Comparison of ENCODE assay signal across 23 cellular contexts in the genomic region with DNA sequence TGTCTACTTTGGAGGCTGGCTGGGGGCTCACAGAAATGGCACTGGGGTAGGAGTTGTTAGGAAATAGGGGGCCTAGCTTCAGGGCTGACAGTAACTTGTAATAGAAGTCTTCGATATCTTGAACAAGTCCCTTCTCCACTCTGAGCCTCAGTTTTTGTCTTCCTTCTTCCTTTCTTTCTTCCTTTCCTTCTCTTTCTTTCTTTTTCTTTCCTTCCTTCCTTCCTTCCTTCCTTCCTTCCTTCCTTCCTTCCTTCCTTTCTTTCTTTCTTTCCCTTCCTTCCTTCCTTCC. TPM values are rescaled to one million over a fixed set of nuclear protein-coding genes. Genes with fewer than 3 reads are reported as not detected.
A peak's percentile ranks its signal among the peaks of the same experiment; 100 is the strongest.
DNase-seq lines count a peak whose midpoint lies in the region; ATAC-seq and TF ChIP-seq lines count a peak whose summit lies in the region.
"Had no signal": no experiment of that assay in that cellular context is flagged by ENCODE, and none has a peak within 500 bp of the region (broad histone marks: within the 10 kb centered on the region; RNA-seq: fewer than 3 reads in every experiment).

No MANE protein-coding gene starts in this region.

- H3K9me3 ChIP-seq in CD8-positive, alpha-beta T cell (ENCODE audit: low read length), result no peaks in the 10 kb centered on the region
- H3K9me3 ChIP-seq in SK-N-MC (ENCODE audit: low read depth, low read length) (no peaks in the 10 kb centered on the region), thoracic aorta (no peaks in the 10 kb centered on the region)

- POLR2A ChIA-PET in CD8-positive, alpha-beta T cell (lab: Charles Lee), result interaction anchor here (1.6 to 2.9 kb wide), 3 partner anchors 9 to 31 kb away, joined by 5 to 21 read pairs (median 19); no protein-coding TSS in a partner anchor

- H3K27ac ChIP-seq in CD8-positive, alpha-beta T cell (ENCODE audit: low read depth, low read length), result no peak overlapping the region
- H3K27ac ChIP-seq in SK-N-MC (peak overlapping the region; percentile 95), thoracic aorta (peak overlapping the region; percentile 80 to 83)

- no peak for TF ChIP-seq CTCF in CD8-positive, alpha-beta T cell (IDR thresholded peaks at IDR 0.05)
- TF ChIP-seq CTCF in thoracic aorta (IDR thresholded peaks at IDR 0.05), result no peak
- no peak for TF ChIP-seq CTCF in GM13976 (IDR thresholded peaks at IDR 0.05; ENCODE audit: borderline replicate concordance, control extremely low read depth, extremely low read depth, insufficient read depth, missing control alignments)

- ATAC-seq in CD8-positive, alpha-beta T cell, result no peak
- no peak for ATAC-seq in memory B cell (ENCODE audit: low read depth)
- no peak for ATAC-seq in thoracic aorta (ENCODE audit: insufficient number of reproducible peaks, low FRiP score, low read depth)
- ATAC-seq in HG03045 (IDR thresholded peaks at IDR 0.05; ENCODE audit: unreplicated experiment), result no peak
- ATAC-seq: Panc1; stimulated activated naive B cell treated with anti-CD40 and anti-IgM and Interleukin-4, amounts not matched to agents 10 μg/mL and 1 μg/mL and 100 μg/mL, for 72 hours had no signal

- H3K4me1 ChIP-seq in CD8-positive, alpha-beta T cell (ENCODE audit: insufficient read depth, low read length), result peaks cover 51% of the 10 kb centered on the region
- peaks cover 24 to 51% of the 10 kb centered on the region in 2 donors for H3K4me1 ChIP-seq in thoracic aorta (ENCODE audit: control insufficient read depth in 1 of 2, low read depth in 2 of 2)

- in situ Hi-C loops in GM13976 (cut with MboI; ENCODE audit: low sequenced_read_pairs, unreplicated experiment), result no loop called here

- no peaks in the 10 kb centered on the region for H3K27me3 ChIP-seq in CD8-positive, alpha-beta T cell (ENCODE audit: insufficient read depth, low read length)
- no peaks in the 10 kb centered on the region for H3K27me3 ChIP-seq in thoracic aorta (replicated peaks; ENCODE audit: insufficient read depth)

- H3K36me3 Mint-ChIP-seq in CD8-positive, alpha-beta T cell, result peaks cover 7% of the 10 kb centered on the region
- H3K36me3 Mint-ChIP-seq in memory B cell, result peaks cover 5% of the 10 kb centered on the region
- H3K36me3 Mint-ChIP-seq in activated T-helper 1 cell treated with anti-CD3 and anti-CD28 coated beads, Interleukin-12 subunit alpha, Interleukin-12 subunit beta, Interleukin-2, Interleukin-4 antibody, amounts not matched to agents 30 ng/mL and 10 ng/mL and 1 ng/mL, durations not matched to agents 14 hours and 24 hours and 36 hours (ENCODE audit: low read depth), result peaks cover 23% of the 10 kb centered on the region

- DNase-seq in CD8-positive, alpha-beta T cell, result no peak
- DNase-seq in SK-N-MC (ENCODE audit: low read depth, low spot score) (peak; percentile 76), memory B cell (ENCODE audit: low spot score in 2 of 2) (no peak), thoracic aorta (ENCODE audit: low spot score) (no peak), GM13976 (ENCODE audit: low spot score) (no peak), GM19240 (ENCODE audit: insufficient read length, low spot score) (no peak)
- DNase-seq in activated T-helper 1 cell treated with anti-CD3 and anti-CD28 coated beads, Interleukin-12 subunit alpha, Interleukin-12 subunit beta, Interleukin-2, Interleukin-4 antibody, amounts not matched to agents 30 ng/mL and 10 ng/mL and 1 ng/mL, durations not matched to agents 14 hours and 24 hours and 36 hours (ENCODE audit: low spot score), result no peak
- DNase-seq: activated CD4-positive, alpha-beta T cell treated with anti-CD3 and anti-CD28 coated beads for 4 hours; activated naive CD4-positive, alpha-beta T cell treated with anti-CD3 and anti-CD28 coated beads, Interleukin-2, amount 10 ng/mL, durations not matched to agents 7 days and 5 days; aorta; CD4-positive, alpha-beta T cell; central memory CD4-positive, alpha-beta T cell; DMS153; GOT3; KBM-7; MM.1S; NCI-H1417 treated with DMSO at 0.1 percent for 48 hours; NCI-H446 treated with DMSO at 0.1 percent for 48 hours; SHP77 treated with DMSO at 0.1 percent for 48 hours; stimulated activated CD4-positive, alpha-beta T cell treated with anti-CD3 and anti-CD28 coated beads, Interleukin-4, amount 100 ng/mL, for 1 hour; stimulated activated naive B cell treated with anti-CD40 and anti-IgM and Interleukin-4, amounts not matched to agents 10 μg/mL and 1 μg/mL and 100 μg/mL, for 72 hours had no signal

- H3K4me3 ChIP-seq in CD8-positive, alpha-beta T cell (ENCODE audit: low read depth, low read length), result no peak overlapping the region
- no peak overlapping the region for H3K4me3 ChIP-seq in SK-N-MC
- no peak overlapping the region for H3K4me3 ChIP-seq in thoracic aorta

- no peaks in the 10 kb centered on the region for H3K27me3 Mint-ChIP-seq in CD8-positive, alpha-beta T cell (ENCODE audit: low read depth)
- H3K27me3 Mint-ChIP-seq in memory B cell, result no peaks in the 10 kb centered on the region
- no peaks in the 10 kb centered on the region for H3K27me3 Mint-ChIP-seq in activated T-helper 1 cell treated with anti-CD3 and anti-CD28 coated beads, Interleukin-12 subunit alpha, Interleukin-12 subunit beta, Interleukin-2, Interleukin-4 antibody, amounts not matched to agents 30 ng/mL and 10 ng/mL and 1 ng/mL, durations not matched to agents 14 hours and 24 hours and 36 hours (ENCODE audit: insufficient read depth)
- H3K27me3 Mint-ChIP-seq: CD4-positive, alpha-beta T cell; stimulated activated naive B cell treated with anti-CD40 and anti-IgM and Interleukin-4, amounts not matched to agents 10 μg/mL and 1 μg/mL and 100 μg/mL, for 72 hours had no signal

- H3K9me3 Mint-ChIP-seq in CD8-positive, alpha-beta T cell, result no peaks in the 10 kb centered on the region
- H3K9me3 Mint-ChIP-seq in memory B cell, result peaks cover 3% of the 10 kb centered on the region
- H3K9me3 Mint-ChIP-seq in activated T-helper 1 cell treated with anti-CD3 and anti-CD28 coated beads, Interleukin-12 subunit alpha, Interleukin-12 subunit beta, Interleukin-2, Interleukin-4 antibody, amounts not matched to agents 30 ng/mL and 10 ng/mL and 1 ng/mL, durations not matched to agents 14 hours and 24 hours and 36 hours, result no peaks in the 10 kb centered on the region
- H3K9me3 Mint-ChIP-seq: activated naive CD4-positive, alpha-beta T cell treated with anti-CD3 and anti-CD28 coated beads, Interleukin-2, amount 10 ng/mL, durations not matched to agents 7 days and 5 days; CD4-positive, alpha-beta T cell had no signal

- CTCF ChIA-PET in CD8-positive, alpha-beta T cell (lab: Charles Lee), result interaction anchor here (1.5 to 3.4 kb wide), 6 partner anchors 9 to 50 kb away, joined by 3 to 26 read pairs (median 12); no protein-coding TSS in a partner anchor

- peak overlapping the region; percentile 49 for H3K9ac ChIP-seq in SK-N-MC (ENCODE audit: insufficient read length)

- no peaks in the 10 kb centered on the region for H3K36me3 ChIP-seq in CD8-positive, alpha-beta T cell (ENCODE audit: insufficient read depth, low read length)
- H3K36me3 ChIP-seq in SK-N-MC (ENCODE audit: insufficient read depth, low read length), result no peaks in the 10 kb centered on the region
- no peaks in the 10 kb centered on the region for H3K36me3 ChIP-seq in thoracic aorta

- H3K4me1 Mint-ChIP-seq in CD8-positive, alpha-beta T cell (ENCODE audit: low read depth), result peaks cover 76% of the 10 kb centered on the region
- H3K4me1 Mint-ChIP-seq in memory B cell, result peaks cover 63% of the 10 kb centered on the region
- peaks cover 72% of the 10 kb centered on the region for H3K4me1 Mint-ChIP-seq in activated T-helper 1 cell treated with anti-CD3 and anti-CD28 coated beads, Interleukin-12 subunit alpha, Interleukin-12 subunit beta, Interleukin-2, Interleukin-4 antibody, amounts not matched to agents 30 ng/mL and 10 ng/mL and 1 ng/mL, durations not matched to agents 14 hours and 24 hours and 36 hours (ENCODE audit: low read depth)

- intact Hi-C loops in CD8-positive, alpha-beta T cell (cut with DNase I, micrococcal nuclease), result no loop called here
- intact Hi-C loops in activated T-helper 1 cell treated with anti-CD3 and anti-CD28 coated beads, Interleukin-12 subunit alpha, Interleukin-12 subunit beta, Interleukin-2, Interleukin-4 antibody, amounts not matched to agents 30 ng/mL and 10 ng/mL and 1 ng/mL, durations not matched to agents 14 hours and 24 hours and 36 hours (cut with micrococcal nuclease), result no loop called here

- no peak overlapping the region for H3K4me3 Mint-ChIP-seq in CD8-positive, alpha-beta T cell
- no peak overlapping the region for H3K4me3 Mint-ChIP-seq in memory B cell
- H3K4me3 Mint-ChIP-seq in activated T-helper 1 cell treated with anti-CD3 and anti-CD28 coated beads, Interleukin-12 subunit alpha, Interleukin-12 subunit beta, Interleukin-2, Interleukin-4 antibody, amounts not matched to agents 30 ng/mL and 10 ng/mL and 1 ng/mL, durations not matched to agents 14 hours and 24 hours and 36 hours, result no peak overlapping the region
- H3K4me3 Mint-ChIP-seq: activated naive CD4-positive, alpha-beta T cell treated with anti-CD3 and anti-CD28 coated beads, Interleukin-2, amount 10 ng/mL, durations not matched to agents 7 days and 5 days; stimulated activated naive B cell treated with anti-CD40 and anti-IgM and Interleukin-4, amounts not matched to agents 10 μg/mL and 1 μg/mL and 100 μg/mL, for 72 hours had no signal

- peak overlapping the region; percentile 32 for H3K27ac Mint-ChIP-seq in CD8-positive, alpha-beta T cell
- H3K27ac Mint-ChIP-seq in memory B cell, result peak overlapping the region; percentile 36
- no peak overlapping the region for H3K27ac Mint-ChIP-seq in activated T-helper 1 cell treated with anti-CD3 and anti-CD28 coated beads, Interleukin-12 subunit alpha, Interleukin-12 subunit beta, Interleukin-2, Interleukin-4 antibody, amounts not matched to agents 30 ng/mL and 10 ng/mL and 1 ng/mL, durations not matched to agents 14 hours and 24 hours and 36 hours

RNA-seq across cellular contexts. Expression of gene BTG2, which starts 12.9 kb away (rescaled TPM):
- 100 to 1,000 TPM; 751 to 765 TPM for total RNA-seq in CD8-positive, alpha-beta T cell
- 100 to 1,000 TPM; 119 to 164 TPM for total RNA-seq in thoracic aorta
- total RNA-seq in activated T-helper 1 cell treated with anti-CD3 and anti-CD28 coated beads, Interleukin-12 subunit alpha, Interleukin-12 subunit beta, Interleukin-2, Interleukin-4 antibody, amounts not matched to agents 30 ng/mL and 10 ng/mL and 1 ng/mL, durations not matched to agents 14 hours and 24 hours and 36 hours, result 137 and 139 TPM in 2 replicates

RNA-seq across cellular contexts. Expression of gene FMOD, which starts 32.7 kb away (rescaled TPM):
- not detected for total RNA-seq in CD8-positive, alpha-beta T cell
- total RNA-seq in thoracic aorta, result 100 to 1,000 TPM; 190 to 438 TPM
- total RNA-seq in activated T-helper 1 cell treated with anti-CD3 and anti-CD28 coated beads, Interleukin-12 subunit alpha, Interleukin-12 subunit beta, Interleukin-2, Interleukin-4 antibody, amounts not matched to agents 30 ng/mL and 10 ng/mL and 1 ng/mL, durations not matched to agents 14 hours and 24 hours and 36 hours, result 3.4 and 4.1 TPM in 2 replicates
- total RNA-seq: CD4-positive, alpha-beta T cell had no signal

Comparison
In these comparisons a context has a peak if more than half of its experiments do, and no peak if none do; other contexts are left out.
1. RNA of gene FMOD, which starts 32.7 kb away (total RNA-seq): 190 to 438 TPM in thoracic aorta; 3.4 to 4.1 TPM in activated T-helper 1 cell treated with anti-CD3 and anti-CD28 coated beads, Interleukin-12 subunit alpha, Interleukin-12 subunit beta, Interleukin-2, Interleukin-4 antibody, amounts not matched to agents 30 ng/mL and 10 ng/mL and 1 ng/mL, durations not matched to agents 14 hours and 24 hours and 36 hours and not detected in CD8-positive, alpha-beta T cell; every median in the first group is over 10 times any median in the second.